In genomic region chr12:132847363-132848356, GRCh38 we compare ENCODE assay signal across 31 cellular contexts. TPM values are rescaled to one million over a fixed set of nuclear protein-coding genes. Genes with fewer than 3 reads are reported as not detected.
DNase-seq lines count a peak whose midpoint lies in the region; ATAC-seq, FAIRE-seq and TF ChIP-seq lines count a peak whose summit lies in the region.
"Had no signal": no experiment of that assay in that cellular context is flagged by ENCODE, and none has a peak within 500 bp of the region (broad histone marks: within the 10 kb centered on the region; RNA-seq: fewer than 3 reads in every experiment).

No MANE protein-coding gene starts in this region.

- no CpG with 5 or more reads among the region's 30 CpGs for WGBS in H9 (ENCODE audit: extremely low coverage, insufficient read length, low lambda C conversion rate)
- WGBS in H1 (ENCODE audit: extremely low coverage in 1 of 2, insufficient coverage in 1 of 2, insufficient read length in 1 of 2, insufficient replicate concordance in 2 of 2, low coverage in 1 of 2, low lambda C conversion rate in 2 of 2, missing lambda C conversion rate in 1 of 2), 2 experiments: 72% methylated on average over 30 of the region's 30 CpGs; no CpG with 5 or more reads in 1 of the 2 experiments
- WGBS in mesendoderm (ENCODE audit: extremely low coverage, insufficient coverage, low lambda C conversion rate): no CpG with 5 or more reads among the region's 30 CpGs

- no peaks in the 10 kb centered on the region for H4K20me1 ChIP-seq in H9 (ENCODE audit: control insufficient read depth, insufficient read depth, insufficient read length)
- H4K20me1 ChIP-seq in H1 (replicated peaks in 1 of 2; ENCODE audit: control insufficient read depth in 1 of 2, insufficient read depth in 2 of 2, low read length in 2 of 2): no peaks in the 10 kb centered on the region

- H3K4me3 ChIP-seq in H1 (ENCODE audit: extremely low read depth in 1 of 4, insufficient read depth in 2 of 4, low read depth in 3 of 4, low read length in 4 of 4): peak overlapping the region in 1 of 4 experiments; percentile 25; a peak in 2 of 8 replicates
- no peak overlapping the region for H3K4me3 ChIP-seq in mesendoderm (ENCODE audit: low read length)
- H3K4me3 ChIP-seq: heart right ventricle, stomach, tibial artery had no signal

- H3K4me1 Mint-ChIP-seq in H9 (peaks cover 21 to 22% of the 10 kb centered on the region in 2 experiments), CD14-positive monocyte (no peaks in the 10 kb centered on the region)
- H3K4me1 Mint-ChIP-seq: B cell, neural crest cell had no signal

- H3K27me3 ChIP-seq in H9 (ENCODE audit: insufficient read depth, low read length): no peaks in the 10 kb centered on the region
- no peaks in the 10 kb centered on the region for H3K27me3 ChIP-seq in H1 (replicated peaks in 1 of 4; ENCODE audit: control insufficient read depth in 3 of 4, extremely low read depth in 1 of 4, insufficient read depth in 3 of 4, low read length in 3 of 4)
- H3K27me3 ChIP-seq in mesendoderm (ENCODE audit: insufficient read depth, low read length, poor library complexity): no peaks in the 10 kb centered on the region
- H3K27me3 ChIP-seq: heart right ventricle, stomach, tibial artery had no signal

- TF ChIP-seq POLR2A in H1 (IDR thresholded peaks at IDR 0.05; ENCODE audit: control extremely low read depth in 1 of 2, low read depth in 2 of 2, low read length in 2 of 2): no peak

- POLR2A ChIA-PET in H1 (lab: Charles Lee; ENCODE audit: partially characterized antibody): interaction anchor here (1.0 to 3.3 kb wide), 14 partner anchors 10 to 88 kb away, joined by 3 to 14 read pairs (median 4); partner anchors contain the start of gene GOLGA3

- H2AFZ ChIP-seq in H9 (ENCODE audit: low read length) (no peak overlapping the region), H1 (ENCODE audit: low read length) (no peak overlapping the region)

- TF ChIP-seq EP300 in H1 (IDR thresholded peaks at IDR 0.05; ENCODE audit: borderline replicate concordance in 1 of 2, low read depth in 2 of 2, low read length in 2 of 2): no peak

- no peak overlapping the region for H2BK20ac ChIP-seq in H9 (ENCODE audit: low read depth, low read length, poor library complexity, severe bottlenecking)
- H2BK20ac ChIP-seq in H1 (ENCODE audit: low read length): peak overlapping the region; percentile 5; the same call in 1 of the 2 replicates

- FAIRE-seq in H1 (lab: Jason Lieb, UNC): peak; percentile 81
- FAIRE-seq: A204.1, endothelial cell of umbilical vein, frontal cortex, small intestine had no signal

- H2BK120ac ChIP-seq in H9 (ENCODE audit: low read depth, low read length, poor library complexity, severe bottlenecking) (no peak overlapping the region), H1 (replicated peaks; ENCODE audit: low read depth, low read length) (no peak overlapping the region), mesendoderm (ENCODE audit: low read depth, low read length) (no peak overlapping the region)

- no peak overlapping the region for H2BK15ac ChIP-seq in H9 (ENCODE audit: low read depth, low read length)
- no peak overlapping the region for H2BK15ac ChIP-seq in H1 (ENCODE audit: low read length)
- no peak overlapping the region for H2BK15ac ChIP-seq in mesendoderm (replicated peaks; ENCODE audit: low read depth)

- H3K56ac ChIP-seq in H9 (ENCODE audit: insufficient read length, low read depth, low read length) (no peak overlapping the region), H1 (replicated peaks; ENCODE audit: insufficient read length, low read depth, low read length) (no peak overlapping the region), mesendoderm (ENCODE audit: low read length) (peak overlapping the region; percentile 49)

- no peaks in the 10 kb centered on the region for H3K27me3 Mint-ChIP-seq in H9 (ENCODE audit: low read depth)
- H3K27me3 Mint-ChIP-seq in CD14-positive monocyte (ENCODE audit: low read depth in 3 of 3): no peaks in the 10 kb centered on the region
- H3K27me3 Mint-ChIP-seq: B cell had no signal

- H2BK12ac ChIP-seq in H9 (ENCODE audit: insufficient read length, low read depth, low read length) (no peak overlapping the region), H1 (ENCODE audit: low read depth, low read length) (peak overlapping the region; percentile 50)

- TF ChIP-seq RAD21 in H1 (IDR thresholded peaks at IDR 0.05 in 1 of 2, conservative IDR thresholded peaks at IDR 0.05 in 1 of 2; ENCODE audit: low read depth in 2 of 2, low read length in 2 of 2): no peak

- H3K4ac ChIP-seq in H9 (ENCODE audit: low read depth, low read length): no peak overlapping the region
- H3K4ac ChIP-seq in H1 (replicated peaks; ENCODE audit: insufficient read length, low read depth, low read length): no peak overlapping the region
- H3K4ac ChIP-seq in mesendoderm (ENCODE audit: low read depth, low read length): no peak overlapping the region

- H3K36me3 Mint-ChIP-seq in H9 (ENCODE audit: insufficient read depth in 1 of 3, low read depth in 3 of 3): peaks cover 17 to 73% (median 45%) of the 10 kb centered on the region in 3 experiments; a peak in 6 of 7 replicates
- peaks cover 77 to 96% of the 10 kb centered on the region in 2 donors for H3K36me3 Mint-ChIP-seq in CD14-positive monocyte

- H3K79me1 ChIP-seq in H9 (ENCODE audit: insufficient read depth, low read depth, low read length, poor library complexity, severe bottlenecking): no peaks in the 10 kb centered on the region
- H3K79me1 ChIP-seq in H1 (ENCODE audit: low read depth, low read length): no peaks in the 10 kb centered on the region
- H3K79me1 ChIP-seq in mesendoderm (ENCODE audit: low read length): no peaks in the 10 kb centered on the region

- H4K8ac ChIP-seq in H9 (replicated peaks; ENCODE audit: insufficient read length, low read depth, low read length) (no peak overlapping the region), H1 (ENCODE audit: extremely low read depth, insufficient read depth, low read length) (peak overlapping the region; percentile 0; the same call in 1 of the 2 replicates), mesendoderm (ENCODE audit: low read depth, low read length) (no peak overlapping the region)

- ATAC-seq in GM19463 (IDR thresholded peaks at IDR 0.05; ENCODE audit: unreplicated experiment): no peak
- ATAC-seq: heart right ventricle, left colon had no signal

- H3K4me3 Mint-ChIP-seq in H9 (peak overlapping the region; percentile 34 to 57), CD14-positive monocyte (no peak overlapping the region)
- H3K4me3 Mint-ChIP-seq: activated naive CD4-positive, alpha-beta T cell treated with anti-CD3 and anti-CD28 coated beads for 36 hours; B cell; neural crest cell had no signal

- H3K9ac ChIP-seq in H9 (ENCODE audit: extremely low read depth, insufficient read length, low read length) (no peak overlapping the region), H1 (replicated peaks in 1 of 4; ENCODE audit: extremely low read depth in 1 of 4, low read depth in 3 of 4, low read length in 3 of 4) (no peak overlapping the region), mesendoderm (ENCODE audit: low read length) (no peak overlapping the region)

- no peak overlapping the region for H3K27ac ChIP-seq in H9 (ENCODE audit: insufficient read length, low read depth, low read length)
- peak overlapping the region; percentile 21; the same call in 1 of the 2 replicates for H3K27ac ChIP-seq in H1 (ENCODE audit: low read depth, low read length)
- no peak overlapping the region for H3K27ac ChIP-seq in mesendoderm (ENCODE audit: low read depth, low read length)
- H3K27ac ChIP-seq: heart right ventricle, HL-60, stomach, tibial artery, WERI-Rb-1 had no signal

- CTCF ChIA-PET in H1 (lab: Charles Lee; ENCODE audit: partially characterized antibody): interaction anchor here (0.7 to 1.5 kb wide), 10 partner anchors 10 to 112 kb away, joined by 3 to 6 read pairs (median 3); partner anchors contain the start of gene GOLGA3

- H3K36me3 ChIP-seq in H1 (ENCODE audit: control insufficient read depth in 2 of 4, insufficient read depth in 4 of 4, low read length in 3 of 4) (peaks cover 5 to 45% (median 10%) of the 10 kb centered on the region in 4 experiments; a peak in 7 of 8 replicates), mesendoderm (ENCODE audit: control insufficient read depth, insufficient read depth, low read length) (peaks cover 12% of the 10 kb centered on the region)

- H3K9me3 Mint-ChIP-seq in H9 (no peaks in the 10 kb centered on the region), CD14-positive monocyte (peaks cover 0 to 3% (median 0%) of the 10 kb centered on the region in 7 donors)
- H3K9me3 Mint-ChIP-seq: activated naive CD4-positive, alpha-beta T cell treated with anti-CD3 and anti-CD28 coated beads for 36 hours; neural crest cell had no signal

- no peaks in the 10 kb centered on the region for H3K79me2 ChIP-seq in H9 (ENCODE audit: insufficient read depth, low read length)
- no peaks in the 10 kb centered on the region for H3K79me2 ChIP-seq in H1 (ENCODE audit: control insufficient read depth in 1 of 2, insufficient read depth in 2 of 2, low read length in 2 of 2)
- H3K79me2 ChIP-seq in mesendoderm (ENCODE audit: control insufficient read depth, insufficient read depth, low read length): no peaks in the 10 kb centered on the region

- TF ChIP-seq CTCF in H9 (conservative IDR thresholded peaks at IDR 0.05) (no peak), H1 (IDR thresholded peaks at IDR 0.05; ENCODE audit: control extremely low read depth in 1 of 3, insufficient read depth in 1 of 3, low read depth in 1 of 3, low read length in 3 of 3) (no peak), CD14-positive monocyte (IDR thresholded peaks at IDR 0.05) (no peak)

- H2BK5ac ChIP-seq in H9 (ENCODE audit: insufficient read length, low read length) (no peak overlapping the region), H1 (ENCODE audit: low read depth, low read length) (peak overlapping the region; percentile 6), mesendoderm (ENCODE audit: low read length) (no peak overlapping the region)

- H3K18ac ChIP-seq in H9 (ENCODE audit: insufficient read length, low read depth, low read length): no peak overlapping the region
- peak overlapping the region; percentile 78; the same call in 1 of the 2 replicates for H3K18ac ChIP-seq in H1 (ENCODE audit: extremely low read depth, low read length)
- no peak overlapping the region for H3K18ac ChIP-seq in mesendoderm (ENCODE audit: low read length)

- peaks cover 2% of the 10 kb centered on the region; the same call in 1 of the 2 replicates for H3K4me1 ChIP-seq in H9 (ENCODE audit: insufficient read depth, low read length)
- H3K4me1 ChIP-seq in H1 (replicated peaks in 1 of 4; ENCODE audit: control insufficient read depth in 3 of 4, insufficient read depth in 4 of 4, low read length in 3 of 4): peaks cover 0 to 13% (median 6%) of the 10 kb centered on the region in 4 experiments; a peak in 6 of 7 replicates
- H3K4me1 ChIP-seq in mesendoderm (ENCODE audit: control insufficient read depth, low read depth, low read length): no peaks in the 10 kb centered on the region
- H3K4me1 ChIP-seq: heart right ventricle, stomach, tibial artery had no signal

- H3K27ac Mint-ChIP-seq in H9 (peak overlapping the region; percentile 92 to 98 (median 97)), CD14-positive monocyte (no peak overlapping the region)
- H3K27ac Mint-ChIP-seq: activated naive CD4-positive, alpha-beta T cell treated with anti-CD3 and anti-CD28 coated beads for 36 hours; B cell had no signal

- H4K5ac ChIP-seq in H9 (ENCODE audit: insufficient read length, low read depth, low read length) (no peak overlapping the region), H1 (ENCODE audit: insufficient read length, low read depth, low read length) (no peak overlapping the region), mesendoderm (ENCODE audit: low read length) (no peak overlapping the region)

- H3K4me2 ChIP-seq in H9 (ENCODE audit: insufficient read depth, insufficient read length, low read length) (no peak overlapping the region), H1 (ENCODE audit: insufficient read depth in 1 of 2, low read depth in 2 of 2, low read length in 2 of 2) (peak overlapping the region; percentile 53 to 59; a peak in 3 of 4 replicates), mesendoderm (ENCODE audit: low read length) (no peak overlapping the region)

- H3K9me3 ChIP-seq in H9 (ENCODE audit: control insufficient read depth, low read depth, low read length) (no peaks in the 10 kb centered on the region), H1 (ENCODE audit: insufficient read depth in 2 of 2, low read depth in 1 of 2, low read length in 1 of 2) (no peaks in the 10 kb centered on the region)
- H3K9me3 ChIP-seq: heart right ventricle, stomach, tibial artery had no signal

- H3K23ac ChIP-seq in H9 (ENCODE audit: insufficient read length, low read depth, low read length) (no peak overlapping the region), H1 (ENCODE audit: insufficient read length) (no peak overlapping the region), mesendoderm (ENCODE audit: low read length) (no peak overlapping the region)

- H3K14ac ChIP-seq in H9 (ENCODE audit: insufficient read depth, low read length): no peak overlapping the region
- no peak overlapping the region for H3K14ac ChIP-seq in H1 (ENCODE audit: insufficient read length)

- DNase-seq in activated T-cell treated with anti-CD3 and anti-CD28 coated beads, Interleukin-2, amount 50 U/mL, for 1 hour: peak; percentile 35
- no peak for DNase-seq in activated T-cell treated with anti-CD3 and anti-CD28 coated beads, Interleukin-2, amount 50 U/mL, for 48 hours
- DNase-seq in H9 (peak; percentile 92), H1 (ENCODE audit: low read depth in 1 of 2, low spot score in 2 of 2) (peak; percentile 47 to 68), mesendoderm (peak; percentile 74), CD14-positive monocyte (ENCODE audit: low spot score) (no peak), SIG-M5 (lab: John Stamatoyannopoulos, UW) (no peak)
- DNase-seq: activated CD4-positive, alpha-beta T cell treated with anti-CD3 and anti-CD28 coated beads for 48 hours; activated naive CD4-positive, alpha-beta T cell treated with anti-CD3 and anti-CD28 coated beads for 36 hours; DMS 273 treated with DMSO at 0.1 percent for 48 hours; EL; HCEC 1CT; heart right ventricle; Karpas-422; left colon; mammary epithelial cell; NCI-H2081; NCI-H345; NCI-H69; small intestine; stomach; T1000; tibial artery; WERI-Rb-1 had no signal

- no peak overlapping the region for H4K91ac ChIP-seq in H9 (ENCODE audit: insufficient read length, low read depth, low read length)
- H4K91ac ChIP-seq in H1 (replicated peaks; ENCODE audit: insufficient read length, low read length): peak overlapping the region; percentile 42

- intact Hi-C loops in CD14-positive monocyte (cut with micrococcal nuclease): no loop called here

- H3K23me2 ChIP-seq in H9 (ENCODE audit: insufficient read length, low read depth, low read length, poor library complexity, severe bottlenecking): no peaks in the 10 kb centered on the region
- no peaks in the 10 kb centered on the region for H3K23me2 ChIP-seq in H1 (ENCODE audit: low read depth, low read length)

- H3T11ph ChIP-seq in H9 (ENCODE audit: low read length): no peak overlapping the region

- no peak overlapping the region for H2AK5ac ChIP-seq in H9 (ENCODE audit: insufficient read length, low read length)
- no peak overlapping the region for H2AK5ac ChIP-seq in H1 (ENCODE audit: low read depth, low read length)
- no peak overlapping the region for H2AK5ac ChIP-seq in mesendoderm (ENCODE audit: low read length)

RNA-seq across cellular contexts. Expression of gene GOLGA3, which starts 19.0 kb away (rescaled TPM):
- 34.9 and 40.1 TPM in 2 replicates for total RNA-seq in H9 (2021)
- total RNA-seq in H1 (2021; fragmentation: NEBNext Ultra II Directional; extraction: Animal tissue kit (Norgen Biotek cat#: 25700)): 33.1 and 33.4 TPM in 2 replicates
- 6.4 and 8.4 TPM in 2 replicates for polyA plus RNA-seq in H1 (2011; rRNA removed)
- 11.0 TPM for polyA plus RNA-seq in H1 (2011; cell fraction: cytosol; rRNA removed)
- polyA plus RNA-seq in H1 (2011; cell fraction: nucleus; rRNA removed): 16.8 TPM
- polyA plus RNA-seq in H1 (2012, experiment 1 of 2): 11.9 to 16.4 TPM (median 13.1 TPM) in 4 replicates
- polyA plus RNA-seq in H1 (2012, experiment 2 of 2): 2.6 TPM
- 8.2 TPM for polyA plus RNA-seq in H1 (2013, experiment 1 of 2)
- 8.1 TPM for polyA plus RNA-seq in H1 (2013, experiment 2 of 2)
- polyA minus RNA-seq in H1 (2011; rRNA and poly(A)+ RNA removed): 21.1 and 21.8 TPM in 2 replicates
- 21.1 TPM for polyA minus RNA-seq in H1 (2011; cell fraction: cytosol; rRNA and poly(A)+ RNA removed)
- polyA minus RNA-seq in H1 (2011; cell fraction: nucleus; rRNA and poly(A)+ RNA removed): 28.4 TPM
- 10.4 TPM for polyA plus RNA-seq in mesendoderm (2013, experiment 1 of 2)
- 9.6 TPM for polyA plus RNA-seq in mesendoderm (2013, experiment 2 of 2)
- 1 to 10 TPM; 1.2 to 2.4 TPM for polyA plus RNA-seq in CD14-positive monocyte

RNA-seq across cellular contexts. Expression of gene CHFR, which starts 39.7 kb away (rescaled TPM):
- total RNA-seq in H9 (2021): 51.9 and 53.3 TPM in 2 replicates
- 44.6 and 45.2 TPM in 2 replicates for total RNA-seq in H1 (2021; fragmentation: NEBNext Ultra II Directional; extraction: Animal tissue kit (Norgen Biotek cat#: 25700))
- 31.4 and 58.8 TPM in 2 replicates for polyA plus RNA-seq in H1 (2011; rRNA removed)
- polyA plus RNA-seq in H1 (2011; cell fraction: cytosol; rRNA removed): 46.5 TPM
- 107 TPM for polyA plus RNA-seq in H1 (2011; cell fraction: nucleus; rRNA removed)
- 34.1 to 36.9 TPM (median 35.8 TPM) in 4 replicates for polyA plus RNA-seq in H1 (2012, experiment 1 of 2)
- polyA plus RNA-seq in H1 (2012, experiment 2 of 2): 34.9 TPM
- polyA plus RNA-seq in H1 (2013, experiment 1 of 2): 26.8 TPM
- polyA plus RNA-seq in H1 (2013, experiment 2 of 2): 25.1 TPM
- polyA minus RNA-seq in H1 (2011; rRNA and poly(A)+ RNA removed): 82.5 and 105 TPM in 2 replicates
- polyA minus RNA-seq in H1 (2011; cell fraction: cytosol; rRNA and poly(A)+ RNA removed): 37.5 TPM
- polyA minus RNA-seq in H1 (2011; cell fraction: nucleus; rRNA and poly(A)+ RNA removed): 38.0 TPM
- polyA plus RNA-seq in mesendoderm (2013, experiment 1 of 2): 40.3 TPM
- 39.7 TPM for polyA plus RNA-seq in mesendoderm (2013, experiment 2 of 2)
- polyA plus RNA-seq in CD14-positive monocyte: 10 to 100 TPM; 28.0 to 39.3 TPM

Comparison
In these comparisons a context has a peak if more than half of its experiments do, and no peak if none do; other contexts are left out.
1. DNase-seq: peak in activated T-cell treated with anti-CD3 and anti-CD28 coated beads, Interleukin-2, amount 50 U/mL, for 1 hour (single experiment), H9 (single experiment), H1 (2 of 2) and mesendoderm (single experiment); none in activated T-cell treated with anti-CD3 and anti-CD28 coated beads, Interleukin-2, amount 50 U/mL, for 48 hours (0 of 2), CD14-positive monocyte (single experiment) and SIG-M5 (single experiment).
2. H3K4me2 ChIP-seq: peak in H1 (2 of 2); none in H9 (single experiment) and mesendoderm (single experiment).
3. H3K27ac Mint-ChIP-seq: peak in H9 (3 of 3); none in CD14-positive monocyte (0 of 7).
4. H3K4me3 Mint-ChIP-seq: peak in H9 (2 of 2); none in CD14-positive monocyte (0 of 2).